Comparison of ENCODE assay signal across 1 cellular context in genomic region chr19:49954092-49954825, GRCh38.
TF ChIP-seq lines count a peak whose summit lies in the region.

No MANE protein-coding gene starts in this region.

TF ChIP-seq in GM23338, 12 proteins besides CTCF, POLR2A, EP300 and RAD21 (continued from another document):
- TF ChIP-seq, protein P1, sequence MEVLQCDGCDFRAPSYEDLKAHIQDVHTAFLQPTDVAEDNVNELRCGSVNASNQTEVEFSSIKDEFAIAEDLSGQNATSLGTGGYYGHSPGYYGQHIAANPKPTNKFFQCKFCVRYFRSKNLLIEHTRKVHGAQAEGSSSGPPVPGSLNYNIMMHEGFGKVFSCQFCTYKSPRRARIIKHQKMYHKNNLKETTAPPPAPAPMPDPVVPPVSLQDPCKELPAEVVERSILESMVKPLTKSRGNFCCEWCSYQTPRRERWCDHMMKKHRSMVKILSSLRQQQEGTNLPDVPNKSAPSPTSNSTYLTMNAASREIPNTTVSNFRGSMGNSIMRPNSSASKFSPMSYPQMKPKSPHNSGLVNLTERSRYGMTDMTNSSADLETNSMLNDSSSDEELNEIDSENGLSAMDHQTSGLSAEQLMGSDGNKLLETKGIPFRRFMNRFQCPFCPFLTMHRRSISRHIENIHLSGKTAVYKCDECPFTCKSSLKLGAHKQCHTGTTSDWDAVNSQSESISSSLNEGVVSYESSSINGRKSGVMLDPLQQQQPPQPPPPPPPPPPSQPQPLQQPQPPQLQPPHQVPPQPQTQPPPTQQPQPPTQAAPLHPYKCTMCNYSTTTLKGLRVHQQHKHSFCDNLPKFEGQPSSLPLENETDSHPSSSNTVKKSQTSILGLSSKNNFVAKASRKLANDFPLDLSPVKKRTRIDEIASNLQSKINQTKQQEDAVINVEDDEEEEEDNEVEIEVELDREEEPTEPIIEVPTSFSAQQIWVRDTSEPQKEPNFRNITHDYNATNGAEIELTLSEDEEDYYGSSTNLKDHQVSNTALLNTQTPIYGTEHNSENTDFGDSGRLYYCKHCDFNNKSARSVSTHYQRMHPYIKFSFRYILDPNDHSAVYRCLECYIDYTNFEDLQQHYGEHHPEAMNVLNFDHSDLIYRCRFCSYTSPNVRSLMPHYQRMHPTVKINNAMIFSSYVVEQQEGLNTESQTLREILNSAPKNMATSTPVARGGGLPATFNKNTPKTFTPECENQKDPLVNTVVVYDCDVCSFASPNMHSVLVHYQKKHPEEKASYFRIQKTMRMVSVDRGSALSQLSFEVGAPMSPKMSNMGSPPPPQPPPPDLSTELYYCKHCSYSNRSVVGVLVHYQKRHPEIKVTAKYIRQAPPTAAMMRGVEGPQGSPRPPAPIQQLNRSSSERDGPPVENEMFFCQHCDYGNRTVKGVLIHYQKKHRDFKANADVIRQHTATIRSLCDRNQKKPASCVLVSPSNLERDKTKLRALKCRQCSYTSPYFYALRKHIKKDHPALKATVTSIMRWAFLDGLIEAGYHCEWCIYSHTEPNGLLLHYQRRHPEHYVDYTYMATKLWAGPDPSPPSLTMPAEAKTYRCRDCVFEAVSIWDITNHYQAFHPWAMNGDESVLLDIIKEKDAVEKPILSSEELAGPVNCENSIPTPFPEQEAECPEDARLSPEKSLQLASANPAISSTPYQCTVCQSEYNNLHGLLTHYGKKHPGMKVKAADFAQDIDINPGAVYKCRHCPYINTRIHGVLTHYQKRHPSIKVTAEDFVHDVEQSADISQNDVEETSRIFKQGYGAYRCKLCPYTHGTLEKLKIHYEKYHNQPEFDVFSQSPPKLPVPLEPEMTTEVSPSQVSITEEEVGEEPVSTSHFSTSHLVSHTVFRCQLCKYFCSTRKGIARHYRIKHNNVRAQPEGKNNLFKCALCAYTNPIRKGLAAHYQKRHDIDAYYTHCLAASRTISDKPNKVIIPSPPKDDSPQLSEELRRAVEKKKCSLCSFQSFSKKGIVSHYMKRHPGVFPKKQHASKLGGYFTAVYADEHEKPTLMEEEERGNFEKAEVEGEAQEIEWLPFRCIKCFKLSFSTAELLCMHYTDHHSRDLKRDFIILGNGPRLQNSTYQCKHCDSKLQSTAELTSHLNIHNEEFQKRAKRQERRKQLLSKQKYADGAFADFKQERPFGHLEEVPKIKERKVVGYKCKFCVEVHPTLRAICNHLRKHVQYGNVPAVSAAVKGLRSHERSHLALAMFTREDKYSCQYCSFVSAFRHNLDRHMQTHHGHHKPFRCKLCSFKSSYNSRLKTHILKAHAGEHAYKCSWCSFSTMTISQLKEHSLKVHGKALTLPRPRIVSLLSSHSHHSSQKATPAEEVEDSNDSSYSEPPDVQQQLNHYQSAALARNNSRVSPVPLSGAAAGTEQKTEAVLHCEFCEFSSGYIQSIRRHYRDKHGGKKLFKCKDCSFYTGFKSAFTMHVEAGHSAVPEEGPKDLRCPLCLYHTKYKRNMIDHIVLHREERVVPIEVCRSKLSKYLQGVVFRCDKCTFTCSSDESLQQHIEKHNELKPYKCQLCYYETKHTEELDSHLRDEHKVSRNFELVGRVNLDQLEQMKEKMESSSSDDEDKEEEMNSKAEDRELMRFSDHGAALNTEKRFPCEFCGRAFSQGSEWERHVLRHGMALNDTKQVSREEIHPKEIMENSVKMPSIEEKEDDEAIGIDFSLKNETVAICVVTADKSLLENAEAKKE (CRISPR knock-in tag; IDR thresholded peaks at IDR 0.05), result no peak
- TF ChIP-seq EZH2phosphoT487 (IDR thresholded peaks at IDR 0.05; ENCODE audit: unreplicated experiment) (no peak), CREB1 (CRISPR knock-in tag; IDR thresholded peaks at IDR 0.05; ENCODE audit: low read depth) (no peak), STAT1 (IDR thresholded peaks at IDR 0.05; ENCODE audit: unreplicated experiment) (no peak), REST (IDR thresholded peaks at IDR 0.05; ENCODE audit: unreplicated experiment) (no peak), JUNB (IDR thresholded peaks at IDR 0.05; ENCODE audit: unreplicated experiment) (no peak), NANOG (IDR thresholded peaks at IDR 0.05; ENCODE audit: borderline replicate concordance) (no peak), POLR2AphosphoS5 (IDR thresholded peaks at IDR 0.05; ENCODE audit: low read depth) (no peak)
TF ChIP-seq in GM23338: peak in this region for 0.
